ENCODE assay signal across 1 cellular context in the genomic region with DNA sequence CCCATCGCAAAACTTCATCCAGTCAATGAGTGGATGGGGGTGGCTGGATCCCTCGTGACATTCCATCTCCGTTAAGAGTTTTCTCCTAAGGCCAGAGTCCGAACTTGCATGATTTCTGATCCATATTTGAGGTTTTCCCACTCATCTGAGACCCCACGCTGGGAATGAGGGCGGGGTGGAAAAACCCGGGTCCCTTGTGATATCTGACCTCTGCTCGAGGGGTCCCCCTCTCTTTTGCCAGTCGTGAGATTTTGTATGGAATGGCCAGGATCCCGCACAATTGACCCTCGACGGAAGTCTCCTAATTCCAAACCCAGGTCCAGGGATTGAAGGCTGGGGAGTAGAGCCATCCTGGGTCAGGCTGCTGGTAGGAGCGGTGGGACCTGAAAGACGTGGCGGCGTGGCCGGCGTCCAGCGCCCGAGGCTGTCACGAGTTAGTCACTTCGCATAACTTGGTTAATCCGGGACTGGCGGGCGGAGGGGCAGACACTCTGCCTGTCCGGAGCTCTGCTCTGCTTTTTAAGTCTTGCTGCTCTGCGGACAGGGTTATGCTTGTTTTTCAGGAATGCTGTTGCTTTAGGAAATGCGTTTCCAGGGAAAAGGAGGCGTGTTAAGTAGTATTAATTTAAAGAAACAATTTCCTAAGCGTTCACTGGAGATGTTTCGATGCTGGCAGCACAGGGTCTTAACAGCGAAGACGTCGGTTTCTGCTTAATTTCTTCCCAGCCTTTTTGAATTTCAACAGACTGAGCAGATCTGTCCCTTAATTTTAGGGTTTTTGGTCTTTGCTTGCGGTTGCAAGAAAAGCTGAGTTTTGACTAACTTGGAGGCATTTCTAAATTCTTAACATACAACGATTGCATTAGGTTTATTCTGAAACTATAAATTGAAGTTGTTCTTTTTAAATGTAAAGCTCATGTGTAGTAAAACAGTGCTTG.
A peak's percentile ranks its signal among the peaks of the same experiment; 100 is the strongest.
TF ChIP-seq lines count a peak whose summit lies in the region.

No MANE protein-coding gene starts in this region.

TF ChIP-seq in HCT116, 20 proteins besides CTCF, POLR2A, EP300 and RAD21 (continued from another document):
- peak; percentile 59; the same call in 1 of the 2 replicates for TF ChIP-seq SIN3A (IDR thresholded peaks at IDR 0.05; ENCODE audit: low read depth)
- TF ChIP-seq SP1 (IDR thresholded peaks at IDR 0.05; ENCODE audit: low read depth), result peak; percentile 10; the same call in 1 of the 2 replicates
- TF ChIP-seq TCF7L2 (IDR thresholded peaks at IDR 0.05; ENCODE audit: borderline replicate concordance, extremely low read depth, insufficient read depth, insufficient read length), result no peak
